ENCODE assay signal across 8 cellular contexts in genomic region chrX:154748712-154749339, GRCh38. TPM values are rescaled to one million over a fixed set of nuclear protein-coding genes. Genes with fewer than 3 reads are reported as not detected.
DNase-seq lines count a peak whose midpoint lies in the region; ATAC-seq and TF ChIP-seq lines count a peak whose summit lies in the region.

No MANE protein-coding gene starts in this region.

- peak overlapping the region; percentile 39 for H3K4me3 Mint-ChIP-seq in activated CD4-positive, alpha-beta memory T cell treated with anti-CD3 and anti-CD28 coated beads for 36 hours

- ATAC-seq in activated CD4-positive, CD25-positive, alpha-beta regulatory T cell treated with anti-CD3 and anti-CD28 coated beads, Interleukin-2, amount 50 U/mL, for 24 hours: peak; percentile 51 to 53

- H3K9me3 Mint-ChIP-seq in activated CD4-positive, alpha-beta memory T cell treated with anti-CD3 and anti-CD28 coated beads for 36 hours: peaks cover 2% of the 10 kb centered on the region

- DNase-seq in activated CD4-positive, CD25-positive, alpha-beta regulatory T cell treated with anti-CD3 and anti-CD28 coated beads, Interleukin-2, amount 50 U/mL, for 72 hours: no peak
- DNase-seq in HEK293T (ENCODE audit: extremely low spot score): peak; percentile 73
- DNase-seq in NCI-H226: peak; percentile 29
- DNase-seq in activated CD4-positive, alpha-beta memory T cell treated with anti-CD3 and anti-CD28 coated beads for 36 hours: peak; percentile 53
- DNase-seq in epidermal melanocyte (ENCODE audit: insufficient read length, low spot score): peak; percentile 30
- peak; percentile 72 for DNase-seq in myocyte (ENCODE audit: low read depth)
- no peak for DNase-seq in T1000 (lab: John Stamatoyannopoulos, UW)

- CTCF ChIA-PET in HEK293T (lab: Yijun Ruan, JAX): interaction anchor here (0.8 to 1.7 kb wide), 11 partner anchors 8 to 91 kb away, joined by 3 to 10 read pairs (median 4); partner anchors contain the start of genes DKC1 and SMIM9
- CTCF ChIA-PET in activated CD4-positive, alpha-beta memory T cell treated with anti-CD3 and anti-CD28 coated beads for 36 hours (lab: Charles Lee): interaction anchor here (0.6 to 5.4 kb wide), 17 partner anchors 10 to 152 kb away, joined by 3 to 49 read pairs (median 7); partner anchors contain the start of genes DKC1 and SMIM9

- H3K36me3 Mint-ChIP-seq in activated CD4-positive, alpha-beta memory T cell treated with anti-CD3 and anti-CD28 coated beads for 36 hours: peaks cover 2% of the 10 kb centered on the region

- no peak overlapping the region for H3K27ac Mint-ChIP-seq in activated CD4-positive, alpha-beta memory T cell treated with anti-CD3 and anti-CD28 coated beads for 36 hours

- intact Hi-C loops in activated CD4-positive, alpha-beta memory T cell treated with anti-CD3 and anti-CD28 coated beads for 36 hours (cut with micrococcal nuclease): loop anchor here (1.0 kb wide), 1 partner anchor 30 kb away; no protein-coding TSS in a partner anchor

- H3K4me1 Mint-ChIP-seq in activated CD4-positive, alpha-beta memory T cell treated with anti-CD3 and anti-CD28 coated beads for 36 hours (ENCODE audit: low read depth): peaks cover 35% of the 10 kb centered on the region

- no peaks in the 10 kb centered on the region for H3K27me3 Mint-ChIP-seq in activated CD4-positive, alpha-beta memory T cell treated with anti-CD3 and anti-CD28 coated beads for 36 hours

- POLR2A ChIA-PET in HEK293T (lab: Yijun Ruan, JAX): interaction anchor here (1.2 to 4.4 kb wide), 2 partner anchors 14 to 17 kb away, joined by 3 to 31 read pairs; partner anchors contain the start of gene DKC1
- POLR2A ChIA-PET in activated CD4-positive, alpha-beta memory T cell treated with anti-CD3 and anti-CD28 coated beads for 36 hours (lab: Charles Lee): interaction anchor here (1.0 to 1.8 kb wide), 5 partner anchors 17 to 36 kb away, joined by 3 to 6 read pairs (median 4); no protein-coding TSS in a partner anchor

TF ChIP-seq in HEK293T, 16 proteins besides CTCF, POLR2A, EP300 and RAD21:
- TF ChIP-seq PKNOX1 (IDR thresholded peaks at IDR 0.05) (peak; percentile 65), NFRKB (IDR thresholded peaks at IDR 0.05) (no peak), ARNT (IDR thresholded peaks at IDR 0.05) (no peak)

RNA-seq across cellular contexts. Expression of gene GAB3, which starts 2.1 kb away (rescaled TPM):
- 1 to 10 TPM; 3.4 to 3.7 TPM for total RNA-seq in activated CD4-positive, alpha-beta memory T cell treated with anti-CD3 and anti-CD28 coated beads for 36 hours
- total RNA-seq in myocyte: 7.3 TPM in 2 replicates
- 0.73 TPM for polyA plus RNA-seq in myocyte (2012)

RNA-seq across cellular contexts. Expression of gene DKC1, which starts 13.8 kb away (rescaled TPM):
- 10 to 100 TPM; 94.0 to 95.5 TPM for total RNA-seq in activated CD4-positive, alpha-beta memory T cell treated with anti-CD3 and anti-CD28 coated beads for 36 hours
- 33.6 and 40.7 TPM in 2 replicates for total RNA-seq in myocyte
- 29.5 TPM for polyA plus RNA-seq in myocyte (2012)

RNA-seq across cellular contexts. Expression of gene MPP1, which starts 56.5 kb away (rescaled TPM):
- 10 to 100 TPM; 22.6 to 24.2 TPM for total RNA-seq in activated CD4-positive, alpha-beta memory T cell treated with anti-CD3 and anti-CD28 coated beads for 36 hours
- 10.6 and 11.2 TPM in 2 replicates for total RNA-seq in myocyte
- 11.5 TPM for polyA plus RNA-seq in myocyte (2012)

Comparison
In these comparisons a context has a peak if more than half of its experiments do, and no peak if none do; other contexts are left out.
1. DNase-seq: peak in HEK293T (single experiment), NCI-H226 (single experiment), activated CD4-positive, alpha-beta memory T cell treated with anti-CD3 and anti-CD28 coated beads for 36 hours (single experiment), epidermal melanocyte (single experiment) and myocyte (single experiment); none in activated CD4-positive, CD25-positive, alpha-beta regulatory T cell treated with anti-CD3 and anti-CD28 coated beads, Interleukin-2, amount 50 U/mL, for 72 hours (single experiment) and T1000 (single experiment).